Comparison of ENCODE assay signal across 8 cellular contexts in genomic region chr16:11781773-11782172, GRCh38. TPM values are rescaled to one million over a fixed set of nuclear protein-coding genes. Genes with fewer than 3 reads are reported as not detected.
DNase-seq lines count a peak whose midpoint lies in the region; ATAC-seq, FAIRE-seq and TF ChIP-seq lines count a peak whose summit lies in the region.

No MANE protein-coding gene starts in this region.

- no peak overlapping the region for H2AFZ ChIP-seq in ACC112 (ENCODE audit: low read length, unreplicated experiment)
- H2AFZ ChIP-seq in keratinocyte (ENCODE audit: control insufficient read depth, low read length): no peak overlapping the region

- peaks cover 49% of the 10 kb centered on the region for H3K4me1 Mint-ChIP-seq in activated T-helper 1 cell treated with anti-CD3 and anti-CD28 coated beads, Interleukin-12 subunit alpha, Interleukin-12 subunit beta, Interleukin-2, Interleukin-4 antibody, amounts not matched to agents 30 ng/mL and 10 ng/mL and 1 ng/mL, durations not matched to agents 14 hours and 24 hours and 36 hours (ENCODE audit: low read depth)

- FAIRE-seq in keratinocyte (lab: Jason Lieb, UNC): peak; percentile 91

- H3K9me3 Mint-ChIP-seq in activated T-helper 1 cell treated with anti-CD3 and anti-CD28 coated beads, Interleukin-12 subunit alpha, Interleukin-12 subunit beta, Interleukin-2, Interleukin-4 antibody, amounts not matched to agents 30 ng/mL and 10 ng/mL and 1 ng/mL, durations not matched to agents 14 hours and 24 hours and 36 hours: no peaks in the 10 kb centered on the region

- peak overlapping the region; percentile 73 for H3K9ac ChIP-seq in keratinocyte (ENCODE audit: control insufficient read depth, extremely low read depth, insufficient read depth, low read length)

- peak overlapping the region; percentile 88 for H3K4me2 ChIP-seq in keratinocyte (ENCODE audit: control insufficient read depth, extremely low read depth, insufficient read depth, low read depth, low read length)

- dilution Hi-C loops in keratinocyte (cut with MboI; ENCODE audit: extremely low pct_ligation_motif_present, low sequenced_read_pairs): no loop called here

- H3K4me3 ChIP-seq in ACC112 (ENCODE audit: low read depth, low read length): peak overlapping the region; percentile 49
- peak overlapping the region in 2 of 3 experiments; percentile 36 to 52 for H3K4me3 ChIP-seq in keratinocyte (ENCODE audit: control insufficient read depth in 2 of 3, extremely low read depth in 1 of 3, insufficient read depth in 2 of 3, low read depth in 1 of 3, low read length in 3 of 3)

- intact Hi-C loops in activated T-helper 1 cell treated with anti-CD3 and anti-CD28 coated beads, Interleukin-12 subunit alpha, Interleukin-12 subunit beta, Interleukin-2, Interleukin-4 antibody, amounts not matched to agents 30 ng/mL and 10 ng/mL and 1 ng/mL, durations not matched to agents 14 hours and 24 hours and 36 hours (cut with micrococcal nuclease): loop anchor here (2.0 to 10.0 kb wide), 6 partner anchors 15 to 907 kb away; partner anchors contain the start of genes CIITA and SOCS1

- H3K4me3 Mint-ChIP-seq in activated T-helper 1 cell treated with anti-CD3 and anti-CD28 coated beads, Interleukin-12 subunit alpha, Interleukin-12 subunit beta, Interleukin-2, Interleukin-4 antibody, amounts not matched to agents 30 ng/mL and 10 ng/mL and 1 ng/mL, durations not matched to agents 14 hours and 24 hours and 36 hours: peak overlapping the region; percentile 83

- no peaks in the 10 kb centered on the region for H4K20me1 ChIP-seq in keratinocyte (ENCODE audit: control insufficient read depth, extremely low read depth, insufficient read depth, low read length)

- H3K9me3 ChIP-seq in keratinocyte (ENCODE audit: control insufficient read depth, low read depth, low read length): no peaks in the 10 kb centered on the region

- H3K27me3 Mint-ChIP-seq in activated T-helper 1 cell treated with anti-CD3 and anti-CD28 coated beads, Interleukin-12 subunit alpha, Interleukin-12 subunit beta, Interleukin-2, Interleukin-4 antibody, amounts not matched to agents 30 ng/mL and 10 ng/mL and 1 ng/mL, durations not matched to agents 14 hours and 24 hours and 36 hours (ENCODE audit: insufficient read depth): no peaks in the 10 kb centered on the region

- H3K79me2 ChIP-seq in ACC112 (ENCODE audit: control insufficient read depth, insufficient read depth, low read length, unreplicated experiment) (peaks cover 70% of the 10 kb centered on the region), keratinocyte (ENCODE audit: control insufficient read depth, insufficient read depth, low read length) (peaks cover 48% of the 10 kb centered on the region)

- peak overlapping the region; percentile 98 for H3K27ac Mint-ChIP-seq in activated T-helper 1 cell treated with anti-CD3 and anti-CD28 coated beads, Interleukin-12 subunit alpha, Interleukin-12 subunit beta, Interleukin-2, Interleukin-4 antibody, amounts not matched to agents 30 ng/mL and 10 ng/mL and 1 ng/mL, durations not matched to agents 14 hours and 24 hours and 36 hours

- ATAC-seq in HG02798 (IDR thresholded peaks at IDR 0.05; ENCODE audit: poor library complexity, unreplicated experiment): peak; percentile 31
- ATAC-seq in GM19328 (IDR thresholded peaks at IDR 0.05; ENCODE audit: unreplicated experiment): no peak
- ATAC-seq in GM18873 (IDR thresholded peaks at IDR 0.05; ENCODE audit: low FRiP score, unreplicated experiment): no peak

- peaks cover 24% of the 10 kb centered on the region for H3K4me1 ChIP-seq in ACC112 (ENCODE audit: control insufficient read depth, insufficient read depth, low read length, unreplicated experiment)
- H3K4me1 ChIP-seq in keratinocyte (ENCODE audit: control insufficient read depth, extremely low read depth, insufficient read depth, low read length): peaks cover 35% of the 10 kb centered on the region

- H3K36me3 ChIP-seq in ACC112 (ENCODE audit: insufficient read depth, low read length): peaks cover 22% of the 10 kb centered on the region
- H3K36me3 ChIP-seq in keratinocyte (ENCODE audit: control insufficient read depth in 2 of 2, extremely low read depth in 1 of 2, insufficient read depth in 2 of 2, low read length in 2 of 2): peaks cover under 1 to 20% of the 10 kb centered on the region in 2 experiments

- TF ChIP-seq CTCF in keratinocyte (optimal IDR thresholded peaks at IDR 0.05 in 1 of 3, IDR thresholded peaks at IDR 0.05 in 1 of 3, conservative IDR thresholded peaks at IDR 0.05 in 1 of 3; ENCODE audit: extremely low read depth in 1 of 3, insufficient read depth in 2 of 3, low read length in 3 of 3): no peak

- H3K9me1 ChIP-seq in keratinocyte (ENCODE audit: control insufficient read depth, extremely low read depth, insufficient read depth, low read length): no peaks in the 10 kb centered on the region

- H3K27me3 ChIP-seq in ACC112 (ENCODE audit: insufficient read depth, low read length): no peaks in the 10 kb centered on the region
- no peaks in the 10 kb centered on the region for H3K27me3 ChIP-seq in keratinocyte (ENCODE audit: control insufficient read depth, extremely low read depth, insufficient read depth, low read length)

- no peak for DNase-seq in activated T-helper 1 cell treated with anti-CD3 and anti-CD28 coated beads, Interleukin-12 subunit alpha, Interleukin-12 subunit beta, Interleukin-2, Interleukin-4 antibody, amounts not matched to agents 30 ng/mL and 10 ng/mL and 1 ng/mL, durations not matched to agents 14 hours and 24 hours and 36 hours (ENCODE audit: low spot score)
- DNase-seq in keratinocyte (ENCODE audit: low read depth, low spot score) (peak; percentile 67), GDM1 (lab: John Stamatoyannopoulos, UW) (no peak)

- H3K36me3 Mint-ChIP-seq in activated T-helper 1 cell treated with anti-CD3 and anti-CD28 coated beads, Interleukin-12 subunit alpha, Interleukin-12 subunit beta, Interleukin-2, Interleukin-4 antibody, amounts not matched to agents 30 ng/mL and 10 ng/mL and 1 ng/mL, durations not matched to agents 14 hours and 24 hours and 36 hours (ENCODE audit: low read depth): peaks cover 27% of the 10 kb centered on the region

- H3K27ac ChIP-seq in ACC112 (ENCODE audit: low read depth, low read length): peak overlapping the region; percentile 97
- peak overlapping the region; percentile 93 for H3K27ac ChIP-seq in keratinocyte (ENCODE audit: control insufficient read depth, insufficient read depth, low read length)
- H3K27ac ChIP-seq in temporal lobe (ENCODE audit: low read depth, low read length): peak overlapping the region; percentile 21

RNA-seq across cellular contexts. Expression of gene ZC3H7A, which starts 15.3 kb away (rescaled TPM):
- 71.0 and 78.9 TPM in 2 replicates for total RNA-seq in activated T-helper 1 cell treated with anti-CD3 and anti-CD28 coated beads, Interleukin-12 subunit alpha, Interleukin-12 subunit beta, Interleukin-2, Interleukin-4 antibody, amounts not matched to agents 30 ng/mL and 10 ng/mL and 1 ng/mL, durations not matched to agents 14 hours and 24 hours and 36 hours
- 23.0 to 51.4 TPM (median 43.9 TPM) in 3 replicates for polyA plus RNA-seq in keratinocyte
- 75.3 TPM for polyA plus RNA-seq in keratinocyte (2011; ENCODE audit: low read depth)
- 41.0 and 72.1 TPM in 2 replicates for polyA plus RNA-seq in keratinocyte (2011; cell fraction: cytosol; rRNA removed)
- polyA plus RNA-seq in keratinocyte (2011; cell fraction: nucleus; rRNA removed): 88.0 and 106 TPM in 2 replicates
- 20.7 and 32.5 TPM in 2 replicates for polyA plus RNA-seq in keratinocyte (2012; ENCODE audit: low replicate concordance)
- 20.4 to 40.8 TPM (median 22.9 TPM) in 3 replicates for polyA minus RNA-seq in keratinocyte
- polyA minus RNA-seq in keratinocyte (2011; cell fraction: cytosol; rRNA and poly(A)+ RNA removed): 16.7 TPM
- polyA minus RNA-seq in keratinocyte (2011; cell fraction: nucleus; rRNA and poly(A)+ RNA removed): 21.2 and 47.1 TPM in 2 replicates
- 46.7 TPM for total RNA-seq in temporal lobe

RNA-seq across cellular contexts. Expression of gene TXNDC11, which starts 39.1 kb away (rescaled TPM):
- 52.7 and 55.9 TPM in 2 replicates for total RNA-seq in activated T-helper 1 cell treated with anti-CD3 and anti-CD28 coated beads, Interleukin-12 subunit alpha, Interleukin-12 subunit beta, Interleukin-2, Interleukin-4 antibody, amounts not matched to agents 30 ng/mL and 10 ng/mL and 1 ng/mL, durations not matched to agents 14 hours and 24 hours and 36 hours
- 34.2 to 50.3 TPM (median 35.9 TPM) in 3 replicates for polyA plus RNA-seq in keratinocyte
- polyA plus RNA-seq in keratinocyte (2011; ENCODE audit: low read depth): 28.8 TPM
- 24.6 and 26.6 TPM in 2 replicates for polyA plus RNA-seq in keratinocyte (2011; cell fraction: cytosol; rRNA removed)
- polyA plus RNA-seq in keratinocyte (2011; cell fraction: nucleus; rRNA removed): 54.3 and 56.9 TPM in 2 replicates
- polyA plus RNA-seq in keratinocyte (2012; ENCODE audit: low replicate concordance): 19.0 and 27.4 TPM in 2 replicates
- polyA minus RNA-seq in keratinocyte: 30.2 to 35.8 TPM (median 33.7 TPM) in 3 replicates
- 16.3 TPM for polyA minus RNA-seq in keratinocyte (2011; cell fraction: cytosol; rRNA and poly(A)+ RNA removed)
- polyA minus RNA-seq in keratinocyte (2011; cell fraction: nucleus; rRNA and poly(A)+ RNA removed): 29.4 and 43.4 TPM in 2 replicates
- total RNA-seq in temporal lobe: 10.3 TPM

Comparison
In these comparisons a context has a peak if more than half of its experiments do, and no peak if none do; other contexts are left out.
1. H3K27ac ChIP-seq: peak in every context shown above with its lines; median percentile 97 in ACC112; 93 in keratinocyte; 21 in temporal lobe.